33 cellular contexts compared by ENCODE assay signal in the genomic region with DNA sequence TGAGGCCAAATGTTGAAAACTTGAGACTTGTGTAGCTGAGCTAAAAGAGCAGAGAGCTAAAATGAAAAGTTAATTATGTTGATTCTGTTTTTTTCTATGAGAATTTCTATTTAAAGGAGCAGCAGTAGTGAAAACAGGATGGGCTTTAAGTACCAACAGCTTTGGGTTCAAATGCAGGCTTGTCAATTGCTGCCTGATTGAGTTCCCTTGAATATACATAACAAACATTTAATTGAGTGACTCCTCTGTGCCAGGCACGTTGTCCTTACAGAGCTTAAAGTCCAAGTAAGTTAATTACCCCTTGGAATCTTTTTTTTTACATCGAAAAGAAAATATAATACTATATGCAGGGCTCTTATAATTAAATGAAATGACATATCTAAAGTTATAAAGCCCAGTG. TPM values are rescaled to one million over a fixed set of nuclear protein-coding genes. Genes with fewer than 3 reads are reported as not detected.
"Had no signal": no experiment of that assay in that cellular context is flagged by ENCODE, and none has a peak within 500 bp of the region (broad histone marks: within the 10 kb centered on the region; RNA-seq: fewer than 3 reads in every experiment).

No MANE protein-coding gene starts in this region.

- H3K27ac ChIP-seq: ascending aorta, cardiac muscle cell, colonic mucosa, epithelial cell of prostate, esophagus squamous epithelium, gastroesophageal sphincter, heart right ventricle had no signal

- H3K27ac Mint-ChIP-seq: activated CD4-positive, alpha-beta memory T cell treated with anti-CD3 and anti-CD28 coated beads for 36 hours; activated CD4-positive, alpha-beta T cell treated with anti-CD3 and anti-CD28 coated beads for 36 hours; activated CD4-positive, alpha-beta T cell treated with anti-CD3 and anti-CD28 coated beads, Interleukin-2, amount 10 ng/mL, durations not matched to agents 24 days and 14 days; activated CD8-positive, alpha-beta memory T cell treated with anti-CD3 and anti-CD28 coated beads, Interleukin-2, amount 10 ng/mL, durations not matched to agents 7 days and 5 days; activated CD8-positive, alpha-beta T cell treated with anti-CD3 and anti-CD28 coated beads, Interleukin-2, amount 10 ng/mL, durations not matched to agents 7 days and 5 days; activated naive CD4-positive, alpha-beta T cell treated with anti-CD3 and anti-CD28 coated beads, Interleukin-2, amount 10 ng/mL, durations not matched to agents 7 days and 5 days; activated naive CD4-positive, alpha-beta T cell treated with anti-CD3 and anti-CD28 coated beads, Interleukin-2, amount 50 U/mL, for 72 hours; activated naive CD8-positive, alpha-beta T cell treated with anti-CD3 and anti-CD28 coated beads, Interleukin-2, amount 10 ng/mL, durations not matched to agents 7 days and 5 days; activated T-helper 1 cell treated with anti-CD3 and anti-CD28 coated beads, Interleukin-12 subunit alpha, Interleukin-12 subunit beta, Interleukin-2, Interleukin-4 antibody, amounts not matched to agents 30 ng/mL and 10 ng/mL and 1 ng/mL, durations not matched to agents 14 hours and 24 hours and 36 hours; brain had no signal

- DNase-seq: activated CD4-positive, alpha-beta memory T cell treated with anti-CD3 and anti-CD28 coated beads for 36 hours; activated CD4-positive, alpha-beta T cell treated with anti-CD3 and anti-CD28 coated beads for 36 hours; activated CD4-positive, alpha-beta T cell treated with anti-CD3 and anti-CD28 coated beads, Interleukin-2, amount 10 ng/mL, durations not matched to agents 24 days and 14 days; activated CD4-positive, CD25-positive, alpha-beta regulatory T cell; activated CD4-positive, CD25-positive, alpha-beta regulatory T cell treated with anti-CD3 and anti-CD28 coated beads, Interleukin-2, amount 50 U/mL, for 72 hours; activated CD8-positive, alpha-beta memory T cell treated with anti-CD3 and anti-CD28 coated beads, Interleukin-2, amount 10 ng/mL, durations not matched to agents 7 days and 5 days; activated CD8-positive, alpha-beta memory T cell treated with anti-CD3 and anti-CD28 coated beads, Interleukin-2, amount 50 U/mL, for 4 hours; activated CD8-positive, alpha-beta T cell treated with anti-CD3 and anti-CD28 coated beads, Interleukin-2, amount 10 ng/mL, durations not matched to agents 7 days and 5 days; activated gamma-delta T cell; activated naive CD4-positive, alpha-beta T cell; activated naive CD4-positive, alpha-beta T cell treated with anti-CD3 and anti-CD28 coated beads, Interleukin-2, amount 10 ng/mL, durations not matched to agents 7 days and 5 days; activated naive CD8-positive, alpha-beta T cell treated with anti-CD3 and anti-CD28 coated beads, Interleukin-2, amount 10 ng/mL, durations not matched to agents 7 days and 5 days; activated T-cell treated with anti-CD3 and anti-CD28 coated beads, Interleukin-2, amount 50 U/mL, for 1 hour; activated T-cell treated with anti-CD3 and anti-CD28 coated beads, Interleukin-2, amount 50 U/mL, for 48 hours; central memory CD4-positive, alpha-beta T cell; cerebellar nuclear complex; colonic mucosa; effector CD8-positive, alpha-beta T cell; esophagus squamous epithelium; foreskin melanocyte; heart right ventricle; T-helper 2 cell had no signal

- FAIRE-seq: endometrium, endothelial cell of umbilical vein had no signal

- ATAC-seq: activated CD4-positive, alpha-beta T cell treated with anti-CD3 and anti-CD28 coated beads for 36 hours; activated CD8-positive, alpha-beta memory T cell treated with anti-CD3 and anti-CD28 coated beads, Interleukin-2, amount 10 ng/mL, durations not matched to agents 7 days and 5 days; activated CD8-positive, alpha-beta T cell treated with anti-CD3 and anti-CD28 coated beads, Interleukin-2, amount 10 ng/mL, durations not matched to agents 7 days and 5 days; activated naive CD4-positive, alpha-beta T cell treated with anti-CD3 and anti-CD28 coated beads, Interleukin-2, amount 50 U/mL, for 72 hours; gastroesophageal sphincter; heart right ventricle had no signal

- H3K4me1 Mint-ChIP-seq: activated CD4-positive, alpha-beta T cell treated with anti-CD3 and anti-CD28 coated beads for 36 hours; activated CD4-positive, alpha-beta T cell treated with anti-CD3 and anti-CD28 coated beads, Interleukin-2, amount 10 ng/mL, durations not matched to agents 24 days and 14 days; activated naive CD4-positive, alpha-beta T cell treated with anti-CD3 and anti-CD28 coated beads, Interleukin-2, amount 10 ng/mL, durations not matched to agents 7 days and 5 days; activated naive CD8-positive, alpha-beta T cell treated with anti-CD3 and anti-CD28 coated beads, Interleukin-2, amount 10 ng/mL, durations not matched to agents 7 days and 5 days; brain had no signal

- H3K9me3 ChIP-seq: ascending aorta, breast epithelium, colonic mucosa, esophagus squamous epithelium had no signal

- H3K4me3 ChIP-seq: ascending aorta, breast epithelium, cardiac muscle cell, colonic mucosa, esophagus squamous epithelium, gastroesophageal sphincter, heart right ventricle had no signal

- H3K27me3 Mint-ChIP-seq: activated CD4-positive, alpha-beta memory T cell treated with anti-CD3 and anti-CD28 coated beads for 36 hours; activated CD4-positive, alpha-beta T cell treated with anti-CD3 and anti-CD28 coated beads for 36 hours; activated CD8-positive, alpha-beta memory T cell treated with anti-CD3 and anti-CD28 coated beads, Interleukin-2, amount 10 ng/mL, durations not matched to agents 7 days and 5 days; activated naive CD4-positive, alpha-beta T cell treated with anti-CD3 and anti-CD28 coated beads, Interleukin-2, amount 10 ng/mL, durations not matched to agents 7 days and 5 days had no signal

- H3K27me3 ChIP-seq: ascending aorta, cardiac muscle cell, colonic mucosa, esophagus squamous epithelium, gastroesophageal sphincter, heart right ventricle had no signal

- H3K4me1 ChIP-seq: breast epithelium, colonic mucosa, esophagus squamous epithelium, gastroesophageal sphincter, heart right ventricle had no signal

- H3K36me3 Mint-ChIP-seq: activated CD4-positive, alpha-beta memory T cell treated with anti-CD3 and anti-CD28 coated beads for 36 hours; activated naive CD4-positive, alpha-beta T cell treated with anti-CD3 and anti-CD28 coated beads, Interleukin-2, amount 10 ng/mL, durations not matched to agents 7 days and 5 days; activated naive CD4-positive, alpha-beta T cell treated with anti-CD3 and anti-CD28 coated beads, Interleukin-2, amount 50 U/mL, for 72 hours; activated naive CD8-positive, alpha-beta T cell treated with anti-CD3 and anti-CD28 coated beads, Interleukin-2, amount 10 ng/mL, durations not matched to agents 7 days and 5 days had no signal

- H3K36me3 ChIP-seq: ascending aorta, breast epithelium, cardiac muscle cell, colonic mucosa, esophagus squamous epithelium, gastroesophageal sphincter, heart right ventricle had no signal

- H3K4me3 Mint-ChIP-seq: activated CD4-positive, alpha-beta memory T cell treated with anti-CD3 and anti-CD28 coated beads for 36 hours; activated CD4-positive, alpha-beta T cell treated with anti-CD3 and anti-CD28 coated beads for 36 hours; activated CD4-positive, alpha-beta T cell treated with anti-CD3 and anti-CD28 coated beads, Interleukin-2, amount 10 ng/mL, durations not matched to agents 24 days and 14 days; activated CD8-positive, alpha-beta memory T cell treated with anti-CD3 and anti-CD28 coated beads, Interleukin-2, amount 10 ng/mL, durations not matched to agents 7 days and 5 days; activated CD8-positive, alpha-beta T cell treated with anti-CD3 and anti-CD28 coated beads, Interleukin-2, amount 10 ng/mL, durations not matched to agents 7 days and 5 days; activated naive CD4-positive, alpha-beta T cell treated with anti-CD3 and anti-CD28 coated beads, Interleukin-2, amount 10 ng/mL, durations not matched to agents 7 days and 5 days; activated naive CD8-positive, alpha-beta T cell treated with anti-CD3 and anti-CD28 coated beads, Interleukin-2, amount 10 ng/mL, durations not matched to agents 7 days and 5 days; activated T-helper 1 cell treated with anti-CD3 and anti-CD28 coated beads, Interleukin-12 subunit alpha, Interleukin-12 subunit beta, Interleukin-2, Interleukin-4 antibody, amounts not matched to agents 30 ng/mL and 10 ng/mL and 1 ng/mL, durations not matched to agents 14 hours and 24 hours and 36 hours; brain had no signal

- H3K9me3 Mint-ChIP-seq: activated CD4-positive, alpha-beta T cell treated with anti-CD3 and anti-CD28 coated beads, Interleukin-2, amount 10 ng/mL, durations not matched to agents 24 days and 14 days had no signal

RNA-seq across cellular contexts. Expression of a gene that starts 38.5 kb away (rescaled TPM):
- total RNA-seq: activated CD4-positive, alpha-beta T cell treated with anti-CD3 and anti-CD28 coated beads, Interleukin-2, amount 10 ng/mL, durations not matched to agents 24 days and 14 days; activated T-helper 1 cell treated with anti-CD3 and anti-CD28 coated beads, Interleukin-12 subunit alpha, Interleukin-12 subunit beta, Interleukin-2, Interleukin-4 antibody, amounts not matched to agents 30 ng/mL and 10 ng/mL and 1 ng/mL, durations not matched to agents 14 hours and 24 hours and 36 hours; dermis microvascular lymphatic vessel endothelial cell; endothelial cell of umbilical vein had no signal
- polyA plus RNA-seq: endothelial cell of umbilical vein had no signal
